In genomic region chr3:158693866-158694456, GRCh38 we compare ENCODE assay signal across 2 cellular contexts. TPM values are rescaled to one million over a fixed set of nuclear protein-coding genes. Genes with fewer than 3 reads are reported as not detected.
"Had no signal": no experiment of that assay in that cellular context is flagged by ENCODE, and none has a peak within 500 bp of the region (broad histone marks: within the 10 kb centered on the region; RNA-seq: fewer than 3 reads in every experiment).

No MANE protein-coding gene starts in this region.

RNA-seq across cellular contexts. Expression of gene RARRES1, which starts 38.3 kb away (rescaled TPM):
- total RNA-seq: naive thymus-derived CD8-positive, alpha-beta T cell; natural killer cell treated with Interleukin-12 subunit alpha and Interleukin-12 subunit beta and Interleukin-15 and Interleukin-18, amount 100 ng/mL, for 72 hours had no signal
- polyA plus RNA-seq: naive thymus-derived CD8-positive, alpha-beta T cell had no signal
